In the genomic region with DNA sequence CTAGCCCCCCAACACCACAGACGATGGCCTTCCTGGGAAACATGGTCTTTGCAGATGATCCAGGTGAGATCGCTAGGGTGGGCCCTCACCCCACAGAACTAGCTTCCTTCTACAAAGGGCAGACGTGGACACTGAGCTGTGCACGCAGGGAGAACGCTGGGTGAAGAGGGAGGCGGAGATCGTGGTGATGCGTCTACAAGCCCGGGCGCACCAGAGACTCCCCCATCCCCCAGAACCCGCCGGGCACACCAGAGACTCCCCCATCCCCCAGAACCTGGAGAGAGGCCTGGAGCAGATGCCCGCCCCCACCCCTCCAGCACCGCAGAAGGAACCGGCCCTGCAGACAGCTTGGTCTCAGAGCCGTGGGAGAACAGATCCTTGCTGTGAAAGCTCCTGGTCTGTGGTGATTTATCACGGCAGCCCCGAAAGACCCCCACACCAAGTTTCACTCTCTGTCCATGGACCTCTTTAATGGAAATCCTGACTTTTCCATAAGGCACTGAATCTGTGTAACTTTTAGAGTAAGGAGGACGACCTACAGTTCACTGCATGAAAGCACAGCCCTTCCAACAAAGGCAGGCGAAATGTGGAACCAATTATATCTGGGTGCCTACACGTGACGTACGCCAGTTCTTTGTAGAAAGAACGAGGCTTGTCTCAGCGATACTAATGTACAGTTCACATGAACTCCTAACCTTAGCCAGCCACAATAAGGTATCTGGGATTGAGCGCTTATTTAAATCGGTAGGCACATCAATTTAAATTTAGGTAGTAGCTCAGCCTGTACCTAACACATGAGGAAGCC, we compare ENCODE assay signal across 1 cellular context.
TF ChIP-seq lines count a peak whose summit lies in the region.

No MANE protein-coding gene starts in this region.

TF ChIP-seq in SK-N-SH treated with all-trans-retinoic acid at 6 μM for 48 hours, 23 proteins besides CTCF, POLR2A, EP300 and RAD21 (continued from another document):
- TF ChIP-seq, protein P1, sequence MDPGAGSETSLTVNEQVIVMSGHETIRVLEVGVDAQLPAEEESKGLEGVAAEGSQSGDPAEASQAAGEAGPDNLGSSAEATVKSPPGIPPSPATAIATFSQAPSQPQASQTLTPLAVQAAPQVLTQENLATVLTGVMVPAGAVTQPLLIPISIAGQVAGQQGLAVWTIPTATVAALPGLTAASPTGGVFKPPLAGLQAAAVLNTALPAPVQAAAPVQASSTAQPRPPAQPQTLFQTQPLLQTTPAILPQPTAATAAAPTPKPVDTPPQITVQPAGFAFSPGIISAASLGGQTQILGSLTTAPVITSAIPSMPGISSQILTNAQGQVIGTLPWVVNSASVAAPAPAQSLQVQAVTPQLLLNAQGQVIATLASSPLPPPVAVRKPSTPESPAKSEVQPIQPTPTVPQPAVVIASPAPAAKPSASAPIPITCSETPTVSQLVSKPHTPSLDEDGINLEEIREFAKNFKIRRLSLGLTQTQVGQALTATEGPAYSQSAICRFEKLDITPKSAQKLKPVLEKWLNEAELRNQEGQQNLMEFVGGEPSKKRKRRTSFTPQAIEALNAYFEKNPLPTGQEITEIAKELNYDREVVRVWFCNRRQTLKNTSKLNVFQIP (CRISPR knock-in tag; IDR thresholded peaks at IDR 0.05; ENCODE audit: borderline replicate concordance, low read depth): no peak
- TF ChIP-seq ZFP3 (CRISPR knock-in tag; IDR thresholded peaks at IDR 0.05): no peak
- TF ChIP-seq ZFP30 (CRISPR knock-in tag; IDR thresholded peaks at IDR 0.05): no peak
- TF ChIP-seq TOX (CRISPR knock-in tag; IDR thresholded peaks at IDR 0.05; ENCODE audit: borderline replicate concordance): no peak
